ENCODE assay signal across 29 cellular contexts in the genomic region with DNA sequence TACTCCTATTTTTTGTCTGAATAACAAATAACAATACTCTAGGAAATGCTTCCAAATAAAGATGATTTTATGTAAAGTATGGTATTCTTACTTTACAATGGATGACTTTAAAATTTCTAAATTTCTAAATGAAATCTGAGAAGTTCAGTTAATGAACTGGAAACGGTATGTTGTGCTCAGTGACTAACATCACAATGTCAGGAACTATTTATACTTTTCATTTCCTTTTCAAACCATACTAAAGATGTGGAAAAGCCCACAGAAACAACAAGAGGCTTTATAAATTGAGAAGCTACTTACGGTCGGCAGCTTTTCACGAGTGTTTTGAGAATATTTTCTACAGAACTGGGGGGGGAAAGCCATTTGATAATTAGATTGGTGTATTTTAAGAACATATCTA. TPM values are rescaled to one million over a fixed set of nuclear protein-coding genes. Genes with fewer than 3 reads are reported as not detected.
DNase-seq lines count a peak whose midpoint lies in the region; ATAC-seq, FAIRE-seq and TF ChIP-seq lines count a peak whose summit lies in the region.
"Had no signal": no experiment of that assay in that cellular context is flagged by ENCODE, and none has a peak within 500 bp of the region (broad histone marks: within the 10 kb centered on the region; RNA-seq: fewer than 3 reads in every experiment).

No MANE protein-coding gene starts in this region.

- H4K5ac ChIP-seq in IMR-90 (ENCODE audit: low read depth, low read length), result no peak overlapping the region

- TF ChIP-seq RAD21 in IMR-90 (IDR thresholded peaks at IDR 0.05; ENCODE audit: low read length), result no peak

- dilution Hi-C loops in IMR-90 (cut with HindIII; ENCODE audit: low sequenced_read_pairs, unreplicated experiment), result no loop called here

- H3K18ac ChIP-seq in IMR-90 (ENCODE audit: low read depth, low read length), result no peak overlapping the region

- no peak overlapping the region for H3K4me3 ChIP-seq in IMR-90 (ENCODE audit: insufficient read depth, low read depth, low read length)
- H3K4me3 ChIP-seq: mucosa of descending colon, right lobe of liver, thyroid gland had no signal

- H3K9me3 ChIP-seq in IMR-90 (ENCODE audit: control insufficient read depth, insufficient read depth, low read length), result no peaks in the 10 kb centered on the region
- H3K9me3 ChIP-seq: BE2C, mucosa of descending colon, right lobe of liver, thyroid gland had no signal

- no peak overlapping the region for H2AK9ac ChIP-seq in IMR-90 (replicated peaks; ENCODE audit: low read depth, low read length, poor library complexity)

- ATAC-seq in IMR-90 (ENCODE audit: low read depth), result peak; percentile 51; the same call in 1 of the 2 replicates
- ATAC-seq: activated CD8-positive, alpha-beta T cell treated with anti-CD3 and anti-CD28 coated beads, Interleukin-2, amount 10 ng/mL, durations not matched to agents 7 days and 5 days; foreskin keratinocyte; mucosa of descending colon; right lobe of liver had no signal

- 0 out of 2 replicates have a peak, but pooled peaks cover 2% of the 10 kb centered on the region for H3K9me1 ChIP-seq in IMR-90 (ENCODE audit: insufficient read depth, low read length)

- BruUV-seq in IMR-90 (replicated peaks; lab: Mats Ljungman, UMichigan), result no TSS peak

- H2BK5ac ChIP-seq in IMR-90 (ENCODE audit: low read depth, low read length, poor library complexity, severe bottlenecking), result peak overlapping the region; percentile 66

- no CpG with 5 or more reads among the region's 4 CpGs for WGBS in IMR-90 (ENCODE audit: extremely low coverage in 2 of 2, insufficient read length in 1 of 2), 2 experiments

- no peak for TF ChIP-seq CTCF in IMR-90 (conservative IDR thresholded peaks at IDR 0.05; ENCODE audit: low read depth, low read length)

- no peak overlapping the region for H3K27ac ChIP-seq in IMR-90 (ENCODE audit: insufficient read depth, low read length)
- H3K27ac ChIP-seq: foreskin keratinocyte, parathyroid adenoma, right lobe of liver, thyroid gland had no signal

- peak; percentile 50 for FAIRE-seq in endometrium (lab: Jason Lieb, UNC)
- FAIRE-seq: H54, RCC 7860 had no signal

- in situ Hi-C loops in IMR-90 (cut with MboI; ENCODE audit: low sequenced_read_pairs), result no loop called here

- peak overlapping the region; percentile 31; the same call in 1 of the 2 replicates for H3K4me2 ChIP-seq in IMR-90 (ENCODE audit: low read depth, low read length)

- H3K56ac ChIP-seq in IMR-90 (ENCODE audit: extremely low read depth, insufficient read depth, low read length), result no peak overlapping the region

- H2AFZ ChIP-seq in IMR-90 (replicated peaks; ENCODE audit: low read length, poor library complexity), result no peak overlapping the region
- H2AFZ ChIP-seq: parathyroid adenoma had no signal

- no peak overlapping the region for H2BK120ac ChIP-seq in IMR-90 (ENCODE audit: low read depth, low read length)

- H3K36me3 ChIP-seq in IMR-90 (ENCODE audit: control insufficient read depth, insufficient read depth, low read length), result peaks cover 12% of the 10 kb centered on the region
- H3K36me3 ChIP-seq: BE2C had no signal

- TF ChIP-seq POLR2A in IMR-90 (IDR thresholded peaks at IDR 0.05; ENCODE audit: low read depth, low read length), result no peak

- H4K8ac ChIP-seq in IMR-90 (ENCODE audit: low read depth in 2 of 2, low read length in 2 of 2), result no peak overlapping the region

- no peak overlapping the region for H3K4ac ChIP-seq in IMR-90 (ENCODE audit: low read depth, low read length)

- DNase-seq in IMR-90, result peak; percentile 53
- peak; percentile 57 to 70 for DNase-seq in lung microvascular endothelial cell (ENCODE audit: low read depth in 2 of 2)
- no peak for DNase-seq in GM19240 (ENCODE audit: insufficient read length, low spot score)
- DNase-seq in HPDE6-E6E7 (ENCODE audit: extremely low spot score), result no peak
- DNase-seq in AML-193 (lab: John Stamatoyannopoulos, UW), result no peak
- no peak for DNase-seq in T-helper 2 cell
- DNase-seq: activated CD4-positive, alpha-beta T cell treated with anti-CD3 and anti-CD28 coated beads for 1 hour; activated CD8-positive, alpha-beta T cell treated with anti-CD3 and anti-CD28 coated beads, Interleukin-2, amount 10 ng/mL, durations not matched to agents 7 days and 5 days; activated effector memory CD4-positive, alpha-beta T cell treated with anti-CD3 and anti-CD28 coated beads, Interleukin-2, amount 50 U/mL, for 16 hours; activated T-cell treated with anti-CD3 and anti-CD28 coated beads for 4 hours; BE2C; cortex of kidney; DMS79; foreskin keratinocyte; Karpas-422; mucosa of descending colon; NCI-H1048; NCI-H187; NCI-H2171 treated with DMSO at 0.1 percent for 48 hours; NCI-H524 treated with DMSO at 0.1 percent for 48 hours; nephron progenitor cell; right lobe of liver; stimulated activated CD4-positive, alpha-beta T cell treated with anti-CD3 and anti-CD28 coated beads, Interleukin-15, amount 100 ng/mL, for 24 hours; T-helper 1 cell; thyroid gland had no signal

- no peaks in the 10 kb centered on the region for H3K27me3 ChIP-seq in IMR-90 (ENCODE audit: control insufficient read depth, insufficient read depth, low read length)
- H3K27me3 ChIP-seq: BE2C, foreskin keratinocyte, right lobe of liver, thyroid gland had no signal

- H3K79me1 ChIP-seq in IMR-90 (ENCODE audit: low read depth in 1 of 2, low read length in 2 of 2), result peaks cover 12 to 36% of the 10 kb centered on the region in 2 experiments

- POLR2A ChIA-PET in IMR-90 (lab: Charles Lee; ENCODE audit: unreplicated experiment), result interaction anchor here (1.0 kb wide), 1 partner anchor 20 kb away, joined by 3 read pairs; no protein-coding TSS in a partner anchor

- no peak overlapping the region for H4K91ac ChIP-seq in IMR-90 (ENCODE audit: insufficient read depth, low read depth, low read length)

- CTCF ChIA-PET in IMR-90 (lab: Yijun Ruan, JAX), result no interaction called here

- no peak overlapping the region for H2AK5ac ChIP-seq in IMR-90 (ENCODE audit: low read depth, low read length)

- no peak overlapping the region for H3K23ac ChIP-seq in IMR-90 (ENCODE audit: low read depth, low read length)

- no peak overlapping the region for H2BK20ac ChIP-seq in IMR-90 (ENCODE audit: low read depth, low read length)

- 0 out of 2 replicates have a peak, but pooled peaks cover 4% of the 10 kb centered on the region for H4K20me1 ChIP-seq in IMR-90 (ENCODE audit: insufficient read depth, low read length)

- H2BK15ac ChIP-seq in IMR-90 (ENCODE audit: low read depth, low read length), result no peak overlapping the region

- no peak overlapping the region for H3K9ac ChIP-seq in IMR-90 (ENCODE audit: low read depth, low read length)
- H3K9ac ChIP-seq: parathyroid adenoma had no signal

- H3K14ac ChIP-seq in IMR-90 (replicated peaks; ENCODE audit: low read depth, low read length), result no peak overlapping the region

- H3K4me1 ChIP-seq in IMR-90 (ENCODE audit: control insufficient read depth, insufficient read depth, low read length), result no peaks in the 10 kb centered on the region
- H3K4me1 ChIP-seq: BE2C, foreskin keratinocyte, parathyroid adenoma, right lobe of liver had no signal

- intact Hi-C loops in IMR-90 (cut with micrococcal nuclease), result no loop called here

TF ChIP-seq in IMR-90, 13 proteins besides CTCF, POLR2A, EP300 and RAD21:
- TF ChIP-seq, protein P1, sequence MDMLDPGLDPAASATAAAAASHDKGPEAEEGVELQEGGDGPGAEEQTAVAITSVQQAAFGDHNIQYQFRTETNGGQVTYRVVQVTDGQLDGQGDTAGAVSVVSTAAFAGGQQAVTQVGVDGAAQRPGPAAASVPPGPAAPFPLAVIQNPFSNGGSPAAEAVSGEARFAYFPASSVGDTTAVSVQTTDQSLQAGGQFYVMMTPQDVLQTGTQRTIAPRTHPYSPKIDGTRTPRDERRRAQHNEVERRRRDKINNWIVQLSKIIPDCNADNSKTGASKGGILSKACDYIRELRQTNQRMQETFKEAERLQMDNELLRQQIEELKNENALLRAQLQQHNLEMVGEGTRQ (IDR thresholded peaks at IDR 0.05; ENCODE audit: low read depth, low read length), result no peak
- TF ChIP-seq MAFK (IDR thresholded peaks at IDR 0.05; ENCODE audit: low read depth, low read length), result no peak
- no peak for TF ChIP-seq BHLHE40 (IDR thresholded peaks at IDR 0.05; ENCODE audit: low read depth, low read length)
- TF ChIP-seq RFX5 (IDR thresholded peaks at IDR 0.05; ENCODE audit: low read depth, low read length), result no peak
- no peak for TF ChIP-seq CHD1 (IDR thresholded peaks at IDR 0.05; ENCODE audit: low read depth, low read length)
- TF ChIP-seq MXI1 (IDR thresholded peaks at IDR 0.05; ENCODE audit: borderline replicate concordance, low read depth, low read length), result no peak
- no peak for TF ChIP-seq RCOR1 (IDR thresholded peaks at IDR 0.05; ENCODE audit: insufficient replicate concordance, low read length)
- no peak for TF ChIP-seq FOS (IDR thresholded peaks at IDR 0.05; ENCODE audit: low read depth, low read length)
- no peak for TF ChIP-seq CEBPB (IDR thresholded peaks at IDR 0.05; ENCODE audit: low read depth, low read length)
- TF ChIP-seq MAZ (IDR thresholded peaks at IDR 0.05; ENCODE audit: borderline replicate concordance, low read depth, low read length), result no peak
- TF ChIP-seq SMC3 (IDR thresholded peaks at IDR 0.05; ENCODE audit: low read depth, low read length), result no peak

RNA-seq across cellular contexts. Expression of a gene that starts 31.1 kb away (rescaled TPM):
- total RNA-seq in IMR-90 (2012; rRNA removed) (58.9 and 61.3 TPM in 2 replicates), lung microvascular endothelial cell (24.4 and 32.3 TPM in 2 replicates)
- polyA plus RNA-seq in IMR-90 (2012; rRNA removed), result 20.3 and 28.2 TPM in 2 replicates
- 5.0 and 6.3 TPM in 2 replicates for polyA plus RNA-seq in IMR-90 (2012; cell fraction: cytosol; rRNA removed)
- polyA plus RNA-seq in IMR-90 (2012; cell fraction: nucleus; rRNA removed; ENCODE audit: low replicate concordance), result 7.8 and 73.3 TPM in 2 replicates

Comparison
In these comparisons a context has a peak if more than half of its experiments do, and no peak if none do; other contexts are left out.
1. DNase-seq: peak in IMR-90 (single experiment) and lung microvascular endothelial cell (2 of 2); none in GM19240 (single experiment), HPDE6-E6E7 (single experiment), AML-193 (0 of 2) and T-helper 2 cell (0 of 5).